Comparison of ENCODE assay signal across 19 cellular contexts in genomic region chr17:13410874-13411273, GRCh38.
A peak's percentile ranks its signal among the peaks of the same experiment; 100 is the strongest.
DNase-seq lines count a peak whose midpoint lies in the region; ATAC-seq and TF ChIP-seq lines count a peak whose summit lies in the region.
"Had no signal": no experiment of that assay in that cellular context is flagged by ENCODE, and none has a peak within 500 bp of the region (broad histone marks: within the 10 kb centered on the region; RNA-seq: fewer than 3 reads in every experiment).

No MANE protein-coding gene starts in this region.

- in situ Hi-C loops in GM23248 (cut with MboI): no loop called here

- H3K27me3 ChIP-seq in GM23248 (replicated peaks; ENCODE audit: insufficient read depth): no peaks in the 10 kb centered on the region
- H3K27me3 ChIP-seq in adipocyte (replicated peaks; ENCODE audit: control insufficient read depth, insufficient read depth, low read length): no peaks in the 10 kb centered on the region
- no peaks in the 10 kb centered on the region for H3K27me3 ChIP-seq in gastroesophageal sphincter
- H3K27me3 ChIP-seq: vagina had no signal

- H3K4me3 ChIP-seq in GM23248 (no peak overlapping the region), adipocyte (ENCODE audit: low read length) (no peak overlapping the region), gastroesophageal sphincter (no peak overlapping the region)
- H3K4me3 ChIP-seq: vagina had no signal

- peaks cover 44% of the 10 kb centered on the region for H3F3A ChIP-seq in GM23248 (ENCODE audit: insufficient read depth)

- ATAC-seq in gastroesophageal sphincter (peak; percentile 60), HG03378 (IDR thresholded peaks at IDR 0.05; ENCODE audit: unreplicated experiment) (no peak), HG02610 (IDR thresholded peaks at IDR 0.05; ENCODE audit: unreplicated experiment) (no peak)
- ATAC-seq: effector memory CD8-positive, alpha-beta T cell; stimulated activated naive CD8-positive, alpha-beta T cell treated with anti-CD3 and anti-CD28 coated beads, Interleukin-15, amount 100 ng/mL, for 72 hours had no signal

- H3K9me2 ChIP-seq in GM23248 (ENCODE audit: insufficient read depth): no peaks in the 10 kb centered on the region

- H2AFZ ChIP-seq in GM23248: peak overlapping the region; percentile 27; the same call in 1 of the 2 replicates

- H3K9ac ChIP-seq in GM23248 (peak overlapping the region; percentile 25), adipocyte (ENCODE audit: low read length) (no peak overlapping the region)

- no peak for TF ChIP-seq CTCF in gastroesophageal sphincter (IDR thresholded peaks at IDR 0.05)

- WGBS in GM23248 (ENCODE audit: low coverage in 1 of 2, low lambda C conversion rate in 2 of 2, missing lambda C conversion rate in 2 of 2), 2 experiments: 3 to 6% methylated on average over 2 of the region's 2 CpGs
- WGBS in gastroesophageal sphincter (ENCODE audit: low coverage in 1 of 2), 2 donors: 33 to 34% methylated on average over 2 of the region's 2 CpGs

- H3K9me3 ChIP-seq in GM23248 (ENCODE audit: low read depth) (no peaks in the 10 kb centered on the region), adipocyte (ENCODE audit: control insufficient read depth, low read length) (no peaks in the 10 kb centered on the region), gastroesophageal sphincter (no peaks in the 10 kb centered on the region)
- H3K9me3 ChIP-seq: vagina had no signal

- peaks cover 41% of the 10 kb centered on the region for H3K4me1 ChIP-seq in GM23248 (ENCODE audit: insufficient read depth)
- peaks cover 25% of the 10 kb centered on the region for H3K4me1 ChIP-seq in adipocyte (ENCODE audit: control insufficient read depth, insufficient read depth, low read length)
- peaks cover 0 to 3% (median 0%) of the 10 kb centered on the region in 3 donors for H3K4me1 ChIP-seq in gastroesophageal sphincter
- H3K4me1 ChIP-seq: vagina had no signal

- DNase-seq in GM23248 (peak; percentile 70), adipocyte (ENCODE audit: low read depth) (peak; percentile 44), mucosa of gallbladder (ENCODE audit: low spot score) (peak; percentile 56), putamen (ENCODE audit: low spot score) (no peak), DMS153 treated with DMSO at 0.1 percent for 48 hours (lab: John Stamatoyannopoulos, UW; ENCODE audit: unreplicated experiment) (no peak)
- DNase-seq: activated CD4-positive, alpha-beta T cell treated with anti-CD3 and anti-CD28 coated beads for 1 hour; effector memory CD8-positive, alpha-beta T cell; GDM1; H7; immature natural killer cell; MV-4-11; NCI-H82; stimulated activated CD4-positive, alpha-beta T cell treated with anti-CD3 and anti-CD28 coated beads, Interleukin-12 subunit alpha, Interleukin-12 subunit beta, amount 100 ng/mL, for 4 hours; stimulated activated naive CD8-positive, alpha-beta T cell treated with anti-CD3 and anti-CD28 coated beads, Interleukin-15, amount 100 ng/mL, for 72 hours had no signal

- no peaks in the 10 kb centered on the region for H4K20me1 ChIP-seq in GM23248 (ENCODE audit: insufficient read depth)

- no peaks in the 10 kb centered on the region for H3K36me3 ChIP-seq in GM23248 (ENCODE audit: low read depth)
- H3K36me3 ChIP-seq in adipocyte (ENCODE audit: control insufficient read depth, insufficient read depth, low read length, severe bottlenecking): no peaks in the 10 kb centered on the region
- H3K36me3 ChIP-seq in gastroesophageal sphincter: no peaks in the 10 kb centered on the region
- H3K36me3 ChIP-seq: vagina had no signal

- no peaks in the 10 kb centered on the region for H3K79me2 ChIP-seq in GM23248 (ENCODE audit: insufficient read depth)

- H3K4me2 ChIP-seq in GM23248 (ENCODE audit: unreplicated experiment): peak overlapping the region; percentile 55

- peak overlapping the region; percentile 67 for H3K27ac ChIP-seq in GM23248
- no peak overlapping the region for H3K27ac ChIP-seq in gastroesophageal sphincter
- H3K27ac ChIP-seq: RWPE1, vagina had no signal

- no peak for TF ChIP-seq EP300 in gastroesophageal sphincter (IDR thresholded peaks at IDR 0.05)

- no peak for TF ChIP-seq POLR2A in gastroesophageal sphincter (IDR thresholded peaks at IDR 0.05)

Comparison
In these comparisons a context has a peak if more than half of its experiments do, and no peak if none do; other contexts are left out.
1. DNase-seq: peak in GM23248 (single experiment), adipocyte (single experiment) and mucosa of gallbladder (single experiment); none in putamen (single experiment) and DMS153 treated with DMSO at 0.1 percent for 48 hours (single experiment).